In genomic region chrX:84186603-84187358, GRCh38 we compare ENCODE assay signal across 9 cellular contexts. TPM values are rescaled to one million over a fixed set of nuclear protein-coding genes. Genes with fewer than 3 reads are reported as not detected.
A peak's percentile ranks its signal among the peaks of the same experiment; 100 is the strongest.
DNase-seq lines count a peak whose midpoint lies in the region; ATAC-seq and TF ChIP-seq lines count a peak whose summit lies in the region.
"Had no signal": no experiment of that assay in that cellular context is flagged by ENCODE, and none has a peak within 500 bp of the region (broad histone marks: within the 10 kb centered on the region; RNA-seq: fewer than 3 reads in every experiment).

No MANE protein-coding gene starts in this region.

- H3K9me3 Mint-ChIP-seq in activated naive CD8-positive, alpha-beta T cell treated with anti-CD3 and anti-CD28 coated beads, Interleukin-2, amount 10 ng/mL, durations not matched to agents 7 days and 5 days: peaks cover 2% of the 10 kb centered on the region

- peak overlapping the region; percentile 53 for H3K4me3 ChIP-seq in urinary bladder (ENCODE audit: low read depth, low read length)
- H3K4me3 ChIP-seq: BLaER1 had no signal

- POLR2A ChIA-PET in activated naive CD8-positive, alpha-beta T cell treated with anti-CD3 and anti-CD28 coated beads, Interleukin-2, amount 10 ng/mL, durations not matched to agents 7 days and 5 days (lab: Charles Lee): no interaction called here
- POLR2A ChIA-PET in RWPE1 (lab: Yijun Ruan, JAX; ENCODE audit: low non-redundant PET): no interaction called here

- TF ChIP-seq CTCF in RWPE1 (conservative IDR thresholded peaks at IDR 0.05; ENCODE audit: low read depth): no peak

- H3K36me3 Mint-ChIP-seq in activated naive CD8-positive, alpha-beta T cell treated with anti-CD3 and anti-CD28 coated beads, Interleukin-2, amount 10 ng/mL, durations not matched to agents 7 days and 5 days: no peaks in the 10 kb centered on the region

- peaks cover 1% of the 10 kb centered on the region for H3K4me1 Mint-ChIP-seq in activated naive CD8-positive, alpha-beta T cell treated with anti-CD3 and anti-CD28 coated beads, Interleukin-2, amount 10 ng/mL, durations not matched to agents 7 days and 5 days

- H3K4me1 ChIP-seq in urinary bladder (ENCODE audit: insufficient read depth): no peaks in the 10 kb centered on the region
- H3K4me1 ChIP-seq: BLaER1 had no signal

- CTCF ChIA-PET in RWPE1 (lab: Yijun Ruan, JAX): no interaction called here

- no peak overlapping the region for H3K27ac Mint-ChIP-seq in activated naive CD8-positive, alpha-beta T cell treated with anti-CD3 and anti-CD28 coated beads, Interleukin-2, amount 10 ng/mL, durations not matched to agents 7 days and 5 days

- peaks cover 13% of the 10 kb centered on the region for H3K27me3 Mint-ChIP-seq in activated naive CD8-positive, alpha-beta T cell treated with anti-CD3 and anti-CD28 coated beads, Interleukin-2, amount 10 ng/mL, durations not matched to agents 7 days and 5 days

- H3K36me3 ChIP-seq in urinary bladder (ENCODE audit: insufficient read depth): no peaks in the 10 kb centered on the region
- H3K36me3 ChIP-seq: BLaER1 had no signal

- 10% methylated on average over 15 of the region's 15 CpGs for WGBS in urinary bladder

- peak overlapping the region; percentile 27 for H3K4me3 Mint-ChIP-seq in activated naive CD8-positive, alpha-beta T cell treated with anti-CD3 and anti-CD28 coated beads, Interleukin-2, amount 10 ng/mL, durations not matched to agents 7 days and 5 days

- DNase-seq in DMS53 (lab: John Stamatoyannopoulos, UW) (peak; percentile 54), DMS53 treated with DMSO at 0.1 percent for 48 hours (lab: John Stamatoyannopoulos, UW; ENCODE audit: unreplicated experiment) (no peak), left kidney (ENCODE audit: low read depth, low spot score) (peak; percentile 30), HPDE6-E6E7 (ENCODE audit: extremely low spot score) (no peak), RWPE1 (ENCODE audit: low spot score) (no peak)
- no peak for DNase-seq in activated naive CD8-positive, alpha-beta T cell treated with anti-CD3 and anti-CD28 coated beads, Interleukin-2, amount 10 ng/mL, durations not matched to agents 7 days and 5 days

- ATAC-seq in HG03135 (IDR thresholded peaks at IDR 0.05; ENCODE audit: unreplicated experiment): peak; percentile 37
- ATAC-seq in activated naive CD8-positive, alpha-beta T cell treated with anti-CD3 and anti-CD28 coated beads, Interleukin-2, amount 10 ng/mL, durations not matched to agents 7 days and 5 days (ENCODE audit: low read depth): no peak

- H3K27ac ChIP-seq in urinary bladder (ENCODE audit: low read depth) (no peak overlapping the region), RWPE1 (no peak overlapping the region)
- H3K27ac ChIP-seq: BLaER1 had no signal

RNA-seq across cellular contexts. Expression of gene RPS6KA6, which starts 1.2 kb away (rescaled TPM):
- under 1 TPM in 1 of 2 experiments, not detected in 1; 0.51 TPM for total RNA-seq in activated naive CD8-positive, alpha-beta T cell treated with anti-CD3 and anti-CD28 coated beads, Interleukin-2, amount 10 ng/mL, durations not matched to agents 7 days and 5 days
- total RNA-seq in urinary bladder: 9.6 TPM
- polyA plus RNA-seq in urinary bladder: 1.4 TPM

Comparison
In these comparisons a context has a peak if more than half of its experiments do, and no peak if none do; other contexts are left out.
1. DNase-seq: peak in DMS53 (single experiment) and left kidney (single experiment); none in DMS53 treated with DMSO at 0.1 percent for 48 hours (single experiment), activated naive CD8-positive, alpha-beta T cell treated with anti-CD3 and anti-CD28 coated beads, Interleukin-2, amount 10 ng/mL, durations not matched to agents 7 days and 5 days (single experiment), HPDE6-E6E7 (single experiment) and RWPE1 (single experiment).